ENCODE assay signal across 5 cellular contexts in the genomic region with DNA sequence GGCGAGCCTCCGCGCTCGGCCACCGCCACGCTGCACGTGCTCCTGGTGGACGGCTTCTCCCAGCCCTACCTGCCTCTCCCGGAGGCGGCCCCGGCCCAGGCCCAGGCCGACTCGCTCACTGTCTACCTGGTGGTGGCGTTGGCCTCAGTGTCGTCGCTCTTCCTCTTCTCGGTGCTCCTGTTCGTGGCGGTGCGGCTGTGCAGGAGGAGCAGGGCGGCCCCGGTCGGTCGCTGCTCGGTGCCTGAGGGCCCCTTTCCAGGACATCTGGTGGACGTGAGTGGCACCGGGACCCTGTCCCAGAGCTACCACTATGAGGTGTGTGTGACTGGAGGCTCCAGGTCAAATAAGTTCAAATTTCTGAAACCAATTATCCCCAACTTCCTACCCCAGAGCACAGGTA. TPM values are rescaled to one million over a fixed set of nuclear protein-coding genes. Genes with fewer than 3 reads are reported as not detected.
"Had no signal": no experiment of that assay in that cellular context is flagged by ENCODE, and none has a peak within 500 bp of the region (broad histone marks: within the 10 kb centered on the region; RNA-seq: fewer than 3 reads in every experiment).

No MANE protein-coding gene starts in this region.

RNA-seq across cellular contexts. Expression of gene PCDHB12, which starts 2.3 kb away (rescaled TPM):
- total RNA-seq: HT1080, K562 had no signal
- polyA plus RNA-seq: IgD-negative memory B cell, K562 had no signal

RNA-seq across cellular contexts. Expression of gene PCDHB13, which starts 2.9 kb away (rescaled TPM):
- total RNA-seq: K562 had no signal

RNA-seq across cellular contexts. Expression of gene PCDHB11, which starts 11.4 kb away (rescaled TPM):
- total RNA-seq: HT1080, K562 had no signal
- polyA plus RNA-seq: HepG2, IgD-negative memory B cell, K562 had no signal

RNA-seq across cellular contexts. Expression of gene PCDHB14, which starts 12.3 kb away (rescaled TPM):
- total RNA-seq: K562 had no signal
- polyA plus RNA-seq: IgD-negative memory B cell, K562 had no signal

RNA-seq across cellular contexts. Expression of gene PCDHB10, which starts 18.7 kb away (rescaled TPM):
- total RNA-seq: HepG2, HT-29, K562 had no signal
- polyA plus RNA-seq: IgD-negative memory B cell, K562 had no signal
